In the genomic region with DNA sequence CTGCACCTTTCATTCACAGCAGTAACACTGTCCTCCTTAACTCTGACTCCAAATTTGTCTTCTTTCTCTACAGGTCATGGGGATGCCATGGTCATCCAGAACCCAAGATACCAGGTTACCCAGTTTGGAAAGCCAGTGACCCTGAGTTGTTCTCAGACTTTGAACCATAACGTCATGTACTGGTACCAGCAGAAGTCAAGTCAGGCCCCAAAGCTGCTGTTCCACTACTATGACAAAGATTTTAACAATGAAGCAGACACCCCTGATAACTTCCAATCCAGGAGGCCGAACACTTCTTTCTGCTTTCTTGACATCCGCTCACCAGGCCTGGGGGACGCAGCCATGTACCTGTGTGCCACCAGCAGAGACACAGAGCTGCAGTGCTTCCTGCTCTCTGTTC, we compare ENCODE assay signal across 28 cellular contexts.
"Had no signal": no experiment of that assay in that cellular context is flagged by ENCODE, and none has a peak within 500 bp of the region (broad histone marks: within the 10 kb centered on the region; RNA-seq: fewer than 3 reads in every experiment).

No MANE protein-coding gene starts in this region.

- H3K36me3 Mint-ChIP-seq: activated CD4-positive, alpha-beta memory T cell treated with anti-CD3 and anti-CD28 coated beads for 36 hours; activated naive CD4-positive, alpha-beta T cell treated with anti-CD3 and anti-CD28 coated beads, Interleukin-2, amount 50 U/mL, for 24 hours; activated naive CD8-positive, alpha-beta T cell treated with anti-CD3 and anti-CD28 coated beads, Interleukin-2, amount 10 ng/mL, durations not matched to agents 7 days and 5 days; brain had no signal

- H3K4me1 ChIP-seq: breast epithelium, colonic mucosa, esophagus squamous epithelium, gastroesophageal sphincter, heart right ventricle had no signal

- DNase-seq: activated CD4-positive, alpha-beta memory T cell treated with anti-CD3 and anti-CD28 coated beads for 36 hours; activated CD4-positive, alpha-beta T cell treated with anti-CD3 and anti-CD28 coated beads for 36 hours; activated CD4-positive, CD25-positive, alpha-beta regulatory T cell; activated CD4-positive, CD25-positive, alpha-beta regulatory T cell treated with anti-CD3 and anti-CD28 coated beads, Interleukin-2, amount 50 U/mL, for 72 hours; activated CD8-positive, alpha-beta memory T cell treated with anti-CD3 and anti-CD28 coated beads for 24 hours; activated gamma-delta T cell; activated naive CD4-positive, alpha-beta T cell treated with Interleukin-2 at 50 U/mL for 16 hours; activated naive CD8-positive, alpha-beta T cell treated with anti-CD3 and anti-CD28 coated beads, Interleukin-2, amount 10 ng/mL, durations not matched to agents 7 days and 5 days; activated T-cell treated with anti-CD3 and anti-CD28 coated beads, Interleukin-2, amount 50 U/mL, for 72 hours; amygdala; aorta; central memory CD4-positive, alpha-beta T cell; cerebellar nuclear complex; colonic mucosa; effector CD8-positive, alpha-beta T cell; esophagus squamous epithelium; foreskin melanocyte; heart right ventricle; T-helper 2 cell had no signal

- H3K9me3 ChIP-seq: breast epithelium, colonic mucosa, esophagus squamous epithelium, gastroesophageal sphincter, heart right ventricle had no signal

- H3K4me3 ChIP-seq: breast epithelium, cardiac muscle cell, colonic mucosa, esophagus squamous epithelium, gastroesophageal sphincter, heart right ventricle had no signal

- H3K27ac ChIP-seq: breast epithelium, cardiac muscle cell, colonic mucosa, epithelial cell of prostate, esophagus squamous epithelium, gastroesophageal sphincter, heart right ventricle had no signal

- H3K9me3 Mint-ChIP-seq: activated CD4-positive, alpha-beta memory T cell treated with anti-CD3 and anti-CD28 coated beads for 36 hours; activated CD4-positive, alpha-beta T cell treated with anti-CD3 and anti-CD28 coated beads, Interleukin-2, amount 10 ng/mL, durations not matched to agents 24 days and 14 days; activated naive CD4-positive, alpha-beta T cell treated with anti-CD3 and anti-CD28 coated beads, Interleukin-2, amount 50 U/mL, for 24 hours; activated naive CD8-positive, alpha-beta T cell treated with anti-CD3 and anti-CD28 coated beads, Interleukin-2, amount 10 ng/mL, durations not matched to agents 7 days and 5 days; activated T-cell treated with anti-CD3 and anti-CD28 coated beads, Interleukin-2, amount 50 U/mL, for 72 hours; brain had no signal

- ATAC-seq: activated CD4-positive, alpha-beta T cell treated with anti-CD3 and anti-CD28 coated beads for 36 hours; activated T-cell treated with anti-CD3 and anti-CD28 coated beads, Interleukin-2, amount 50 U/mL, for 72 hours; gastroesophageal sphincter; heart right ventricle had no signal

- H3K4me1 Mint-ChIP-seq: activated CD4-positive, alpha-beta T cell treated with anti-CD3 and anti-CD28 coated beads for 36 hours; activated CD4-positive, alpha-beta T cell treated with anti-CD3 and anti-CD28 coated beads, Interleukin-2, amount 10 ng/mL, durations not matched to agents 24 days and 14 days; activated naive CD4-positive, alpha-beta T cell treated with anti-CD3 and anti-CD28 coated beads, Interleukin-2, amount 50 U/mL, for 24 hours; activated naive CD8-positive, alpha-beta T cell treated with anti-CD3 and anti-CD28 coated beads, Interleukin-2, amount 10 ng/mL, durations not matched to agents 7 days and 5 days; brain had no signal

- H3K27me3 ChIP-seq: breast epithelium, colonic mucosa had no signal

- FAIRE-seq: endometrium, endothelial cell of umbilical vein had no signal

- H3K36me3 ChIP-seq: breast epithelium, cardiac muscle cell, colonic mucosa, esophagus squamous epithelium, gastroesophageal sphincter, heart right ventricle had no signal

- H3K27ac Mint-ChIP-seq: activated CD4-positive, alpha-beta memory T cell treated with anti-CD3 and anti-CD28 coated beads for 36 hours; activated CD4-positive, alpha-beta T cell treated with anti-CD3 and anti-CD28 coated beads for 36 hours; activated CD4-positive, alpha-beta T cell treated with anti-CD3 and anti-CD28 coated beads, Interleukin-2, amount 10 ng/mL, durations not matched to agents 24 days and 14 days; activated naive CD4-positive, alpha-beta T cell treated with anti-CD3 and anti-CD28 coated beads, Interleukin-2, amount 50 U/mL, for 24 hours; activated naive CD8-positive, alpha-beta T cell treated with anti-CD3 and anti-CD28 coated beads, Interleukin-2, amount 10 ng/mL, durations not matched to agents 7 days and 5 days; activated T-cell treated with anti-CD3 and anti-CD28 coated beads, Interleukin-2, amount 50 U/mL, for 72 hours; brain had no signal

- H3K4me3 Mint-ChIP-seq: activated CD4-positive, alpha-beta memory T cell treated with anti-CD3 and anti-CD28 coated beads for 36 hours; activated CD4-positive, alpha-beta T cell treated with anti-CD3 and anti-CD28 coated beads for 36 hours; activated CD4-positive, alpha-beta T cell treated with anti-CD3 and anti-CD28 coated beads, Interleukin-2, amount 10 ng/mL, durations not matched to agents 24 days and 14 days; activated naive CD4-positive, alpha-beta T cell treated with anti-CD3 and anti-CD28 coated beads, Interleukin-2, amount 50 U/mL, for 24 hours; activated naive CD8-positive, alpha-beta T cell treated with anti-CD3 and anti-CD28 coated beads, Interleukin-2, amount 10 ng/mL, durations not matched to agents 7 days and 5 days; activated T-cell treated with anti-CD3 and anti-CD28 coated beads, Interleukin-2, amount 50 U/mL, for 72 hours; brain had no signal

- H3K27me3 Mint-ChIP-seq: activated CD4-positive, alpha-beta memory T cell treated with anti-CD3 and anti-CD28 coated beads for 36 hours; activated CD4-positive, alpha-beta T cell treated with anti-CD3 and anti-CD28 coated beads for 36 hours; activated naive CD4-positive, alpha-beta T cell treated with anti-CD3 and anti-CD28 coated beads, Interleukin-2, amount 50 U/mL, for 24 hours had no signal
